1 cellular context compared by ENCODE assay signal in the genomic region with DNA sequence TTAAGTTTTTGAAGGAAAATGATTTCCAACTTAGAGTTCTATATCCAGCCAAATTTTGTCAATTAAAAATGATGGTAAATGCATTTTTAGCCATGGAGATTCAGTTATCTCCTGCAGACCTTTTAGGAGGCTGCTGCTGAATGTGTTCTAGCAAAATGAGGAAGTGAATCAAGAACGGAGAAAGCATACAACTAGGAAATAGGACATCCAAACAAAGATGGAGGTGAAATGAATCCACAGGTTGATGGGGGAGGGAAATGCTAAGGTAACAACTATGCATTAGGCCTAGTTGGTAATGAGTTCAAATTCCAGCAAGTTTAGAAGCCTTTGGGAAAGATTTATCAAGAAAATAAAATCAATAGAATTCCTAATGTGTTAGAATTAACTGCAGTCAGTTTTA.
A peak's percentile ranks its signal among the peaks of the same experiment; 100 is the strongest.
TF ChIP-seq lines count a peak whose summit lies in the region.

No MANE protein-coding gene starts in this region.

TF ChIP-seq in GM12878, 131 proteins besides CTCF, POLR2A, EP300 and RAD21:
- TF ChIP-seq SPI1 (IDR thresholded peaks at IDR 0.05; ENCODE audit: borderline replicate concordance, insufficient read depth, low read depth, low read length) = peak; percentile 90
- no peak for TF ChIP-seq NR2C2 (IDR thresholded peaks at IDR 0.05; ENCODE audit: borderline replicate concordance, control insufficient read depth, insufficient read length, low read depth)
TF ChIP-seq in GM12878: peak in this region for 1.
